8 cellular contexts compared by ENCODE assay signal in genomic region chr2:3198119-3198518, GRCh38.
A peak's percentile ranks its signal among the peaks of the same experiment; 100 is the strongest.
DNase-seq lines count a peak whose midpoint lies in the region; ATAC-seq and TF ChIP-seq lines count a peak whose summit lies in the region.

No MANE protein-coding gene starts in this region.

- H3K4me3 Mint-ChIP-seq in CD4-positive, alpha-beta memory T cell: peak overlapping the region; percentile 50 to 79 (median 74)
- no peak overlapping the region for H3K4me3 Mint-ChIP-seq in naive thymus-derived CD8-positive, alpha-beta T cell

- no peaks in the 10 kb centered on the region for H3K9me2 ChIP-seq in OCI-LY1 (ENCODE audit: low read depth, low read length)

- TF ChIP-seq CTCF in OCI-LY1 (IDR thresholded peaks at IDR 0.05; ENCODE audit: low read length): peak; percentile 84
- TF ChIP-seq CTCF in foreskin keratinocyte (conservative IDR thresholded peaks at IDR 0.05): peak; percentile 26

- H3F3A ChIP-seq in OCI-LY1 (ENCODE audit: insufficient read depth, low read length): no peaks in the 10 kb centered on the region

- no peak overlapping the region for H2AFZ ChIP-seq in OCI-LY1 (ENCODE audit: low read length)

- H3K27ac Mint-ChIP-seq in CD4-positive, alpha-beta memory T cell: peak overlapping the region in 5 of 7 donors; percentile 27 to 88 (median 57)
- no peak overlapping the region for H3K27ac Mint-ChIP-seq in naive thymus-derived CD8-positive, alpha-beta T cell

- H4K20me1 ChIP-seq in OCI-LY1 (ENCODE audit: insufficient read depth, low read length): no peaks in the 10 kb centered on the region

- intact Hi-C loops in CD4-positive, alpha-beta memory T cell (cut with micrococcal nuclease): no loop called here

- no peaks in the 10 kb centered on the region for H3K79me2 ChIP-seq in OCI-LY1 (ENCODE audit: insufficient read depth, low read length)

- H3K27me3 ChIP-seq in CD4-positive, alpha-beta memory T cell (ENCODE audit: insufficient read depth, low read length): no peaks in the 10 kb centered on the region
- H3K27me3 ChIP-seq in OCI-LY1 (ENCODE audit: insufficient read depth, low read length) (no peaks in the 10 kb centered on the region), foreskin keratinocyte (no peaks in the 10 kb centered on the region)

- DNase-seq in CD4-positive, alpha-beta memory T cell: peak in 2 of 5 donors; percentile 14 to 24
- DNase-seq in foreskin keratinocyte: no peak
- DNase-seq in naive thymus-derived CD8-positive, alpha-beta T cell: no peak
- no peak for DNase-seq in DMS114 treated with DMSO at 0.1 percent for 48 hours (lab: John Stamatoyannopoulos, UW; ENCODE audit: unreplicated experiment)
- DNase-seq in substantia nigra (lab: John Stamatoyannopoulos, UW): no peak

- H3K9me3 Mint-ChIP-seq in CD4-positive, alpha-beta memory T cell: no peaks in the 10 kb centered on the region
- H3K9me3 Mint-ChIP-seq in naive thymus-derived CD8-positive, alpha-beta T cell: no peaks in the 10 kb centered on the region

- peak; percentile 86 for ATAC-seq in GM18502 (IDR thresholded peaks at IDR 0.05; ENCODE audit: poor library complexity, unreplicated experiment)
- peak; percentile 26 for ATAC-seq in foreskin keratinocyte
- ATAC-seq in naive thymus-derived CD8-positive, alpha-beta T cell: no peak
- ATAC-seq in GM19452 (IDR thresholded peaks at IDR 0.05; ENCODE audit: unreplicated experiment): no peak

- CTCF ChIA-PET in CD4-positive, alpha-beta memory T cell (lab: Charles Lee; ENCODE audit: partially characterized antibody): interaction anchor here (1.0 kb wide), 1 partner anchor 75 kb away, joined by 3 read pairs; no protein-coding TSS in a partner anchor

- peaks cover 6 to 10% (median 7%) of the 10 kb centered on the region in 4 donors for H3K4me1 Mint-ChIP-seq in CD4-positive, alpha-beta memory T cell
- peaks cover 0 to 8% (median 4%) of the 10 kb centered on the region in 4 donors for H3K4me1 Mint-ChIP-seq in naive thymus-derived CD8-positive, alpha-beta T cell

- H3K4me1 ChIP-seq in CD4-positive, alpha-beta memory T cell (ENCODE audit: insufficient read depth, low read length): no peaks in the 10 kb centered on the region
- H3K4me1 ChIP-seq in OCI-LY1 (ENCODE audit: insufficient read depth, low read length, severe bottlenecking): peaks cover 50% of the 10 kb centered on the region
- H3K4me1 ChIP-seq in foreskin keratinocyte: no peaks in the 10 kb centered on the region

- no peaks in the 10 kb centered on the region for H3K9me3 ChIP-seq in CD4-positive, alpha-beta memory T cell (ENCODE audit: control insufficient read depth in 1 of 2, low read length in 2 of 2)
- H3K9me3 ChIP-seq in OCI-LY1 (ENCODE audit: low read length): no peaks in the 10 kb centered on the region

- H3K27ac ChIP-seq in CD4-positive, alpha-beta memory T cell (ENCODE audit: low read depth, low read length): no peak overlapping the region
- H3K27ac ChIP-seq in OCI-LY1 (ENCODE audit: low read depth, low read length, poor library complexity, severe bottlenecking): peak overlapping the region; percentile 95
- H3K27ac ChIP-seq in foreskin keratinocyte: no peak overlapping the region
- no peak overlapping the region for H3K27ac ChIP-seq in substantia nigra (ENCODE audit: low read depth, low read length, poor library complexity, severe bottlenecking)

- peaks cover 33 to 39% of the 10 kb centered on the region in 2 donors for H3K36me3 Mint-ChIP-seq in CD4-positive, alpha-beta memory T cell
- H3K36me3 Mint-ChIP-seq in naive thymus-derived CD8-positive, alpha-beta T cell: peaks cover 0 to 38% (median 3%) of the 10 kb centered on the region in 3 donors

- no peaks in the 10 kb centered on the region for H3K27me3 Mint-ChIP-seq in CD4-positive, alpha-beta memory T cell
- no peaks in the 10 kb centered on the region for H3K27me3 Mint-ChIP-seq in naive thymus-derived CD8-positive, alpha-beta T cell

- peaks cover 13% of the 10 kb centered on the region for H3K36me3 ChIP-seq in CD4-positive, alpha-beta memory T cell (ENCODE audit: insufficient read depth, low read length)
- peaks cover 18% of the 10 kb centered on the region; the same call in 1 of the 2 replicates for H3K36me3 ChIP-seq in OCI-LY1 (ENCODE audit: insufficient read depth, low read length)

- POLR2A ChIA-PET in CD4-positive, alpha-beta memory T cell (lab: Charles Lee; ENCODE audit: partially characterized antibody): no interaction called here
- POLR2A ChIA-PET in naive thymus-derived CD8-positive, alpha-beta T cell (lab: Charles Lee): no interaction called here

- H3K4me3 ChIP-seq in CD4-positive, alpha-beta memory T cell (ENCODE audit: low read length in 2 of 2): no peak overlapping the region
- H3K4me3 ChIP-seq in OCI-LY1 (ENCODE audit: low read depth, low read length, poor library complexity, severe bottlenecking): peak overlapping the region; percentile 45

- H3K4me2 ChIP-seq in OCI-LY1 (ENCODE audit: low read length): peak overlapping the region; percentile 59

- H3K9ac ChIP-seq in OCI-LY1 (ENCODE audit: low read length): peak overlapping the region; percentile 59

Comparison
In these comparisons a context has a peak if more than half of its experiments do, and no peak if none do; other contexts are left out.
1. H3K27ac Mint-ChIP-seq: peak in CD4-positive, alpha-beta memory T cell (5 of 7); none in naive thymus-derived CD8-positive, alpha-beta T cell (0 of 10).
2. H3K4me3 Mint-ChIP-seq: peak in CD4-positive, alpha-beta memory T cell (8 of 8); none in naive thymus-derived CD8-positive, alpha-beta T cell (0 of 10).
3. ATAC-seq: peak in GM18502 (single experiment) and foreskin keratinocyte (single experiment); none in naive thymus-derived CD8-positive, alpha-beta T cell (0 of 2) and GM19452 (single experiment).